17 cellular contexts compared by ENCODE assay signal in the genomic region with DNA sequence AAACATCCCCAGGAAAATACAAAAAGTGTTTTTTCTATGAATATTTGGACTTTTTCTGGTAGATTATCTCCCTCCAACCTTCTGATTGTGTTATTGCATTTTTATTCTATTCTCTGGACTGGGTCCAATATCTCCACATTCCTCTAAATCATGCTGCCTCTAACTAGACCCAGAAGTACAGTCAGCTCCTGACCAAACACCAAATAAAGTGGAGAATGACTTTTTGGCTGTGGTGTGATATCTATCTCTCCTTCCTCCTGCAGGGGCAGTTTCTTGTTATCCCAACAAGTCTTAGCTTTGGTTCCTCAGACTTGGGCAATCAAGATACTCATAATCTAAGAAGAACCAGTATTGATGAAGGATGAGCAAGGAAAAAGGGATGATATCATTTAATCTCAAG. TPM values are rescaled to one million over a fixed set of nuclear protein-coding genes. Genes with fewer than 3 reads are reported as not detected.
A peak's percentile ranks its signal among the peaks of the same experiment; 100 is the strongest.
DNase-seq lines count a peak whose midpoint lies in the region; TF ChIP-seq lines count a peak whose summit lies in the region.
"Had no signal": no experiment of that assay in that cellular context is flagged by ENCODE, and none has a peak within 500 bp of the region (broad histone marks: within the 10 kb centered on the region; RNA-seq: fewer than 3 reads in every experiment).

No MANE protein-coding gene starts in this region.

- H3K9me3 Mint-ChIP-seq in endothelial cell (ENCODE audit: unreplicated experiment): no peaks in the 10 kb centered on the region
- H3K9me3 Mint-ChIP-seq: natural killer cell treated with Interleukin-12 subunit alpha and Interleukin-12 subunit beta and Interleukin-15 and Interleukin-18, amount 100 ng/mL, for 72 hours; stimulated activated naive CD8-positive, alpha-beta T cell treated with anti-CD3 and anti-CD28 coated beads, Interleukin-15, amount 100 ng/mL, for 72 hours had no signal

- in situ Hi-C loops in ACHN (cut with HindIII; ENCODE audit: low pct_ligation_motif_present, low pct_unique_long_range_greater_than_20kb, low sequenced_read_pairs): no loop called here

- DNase-seq in ACHN (peak; percentile 32), HT1080 (ENCODE audit: low read depth) (peak; percentile 31), astrocyte of the hippocampus (ENCODE audit: low read depth, low spot score) (peak; percentile 76), fibroblast of the conjunctiva (ENCODE audit: low read depth) (peak; percentile 30), ureter (ENCODE audit: low spot score) (no peak), endothelial cell (ENCODE audit: low spot score) (no peak), amniotic stem cell (lab: John Stamatoyannopoulos, UW) (no peak)
- no peak for DNase-seq in stimulated activated naive CD4-positive, alpha-beta T cell treated with Interleukin-2 at 50 U/mL for 16 hours (lab: John Stamatoyannopoulos, UW)
- DNase-seq: activated effector memory CD4-positive, alpha-beta T cell treated with anti-CD3 and anti-CD28 coated beads, Interleukin-2, amount 50 U/mL, for 16 hours; body of pancreas; effector CD4-positive, alpha-beta T cell; foreskin melanocyte; stimulated activated CD4-positive, alpha-beta T cell treated with anti-CD3 and anti-CD28 coated beads, Interleukin-15, amount 100 ng/mL, for 24 hours; stimulated activated naive CD8-positive, alpha-beta T cell treated with anti-CD3 and anti-CD28 coated beads, Interleukin-15, amount 100 ng/mL, for 72 hours; T-helper 9 cell; uterus had no signal

- H3K36me3 Mint-ChIP-seq in endothelial cell (ENCODE audit: low read depth, unreplicated experiment): peaks cover 22% of the 10 kb centered on the region
- H3K36me3 Mint-ChIP-seq: natural killer cell treated with Interleukin-12 subunit alpha and Interleukin-12 subunit beta and Interleukin-15 and Interleukin-18, amount 100 ng/mL, for 72 hours had no signal

- H3K27me3 Mint-ChIP-seq in endothelial cell (ENCODE audit: unreplicated experiment): peaks cover 18% of the 10 kb centered on the region

- H3K4me1 Mint-ChIP-seq in endothelial cell (ENCODE audit: unreplicated experiment): peaks cover 28% of the 10 kb centered on the region

- H3K27ac Mint-ChIP-seq in endothelial cell (ENCODE audit: unreplicated experiment): no peak overlapping the region
- H3K27ac Mint-ChIP-seq: natural killer cell treated with Interleukin-12 subunit alpha and Interleukin-12 subunit beta and Interleukin-15 and Interleukin-18, amount 100 ng/mL, for 72 hours; stimulated activated naive CD8-positive, alpha-beta T cell treated with anti-CD3 and anti-CD28 coated beads, Interleukin-15, amount 100 ng/mL, for 72 hours had no signal

- H3K4me3 Mint-ChIP-seq in endothelial cell (ENCODE audit: unreplicated experiment): no peak overlapping the region
- H3K4me3 Mint-ChIP-seq: natural killer cell treated with Interleukin-12 subunit alpha and Interleukin-12 subunit beta and Interleukin-15 and Interleukin-18, amount 100 ng/mL, for 72 hours; stimulated activated naive CD8-positive, alpha-beta T cell treated with anti-CD3 and anti-CD28 coated beads, Interleukin-15, amount 100 ng/mL, for 72 hours had no signal

- TF ChIP-seq CTCF in endothelial cell (IDR thresholded peaks at IDR 0.05; ENCODE audit: unreplicated experiment): no peak

RNA-seq across cellular contexts. Expression of a gene that starts 3.2 kb away (rescaled TPM):
- 48.4 and 57.3 TPM in 2 replicates for total RNA-seq in HT1080 (2014; rRNA removed; shearing (Covaris generic))
- 99.5 and 135 TPM in 2 replicates for polyA plus RNA-seq in HT1080 (2015; cell fraction: cytosol; rRNA removed)
- polyA plus RNA-seq in HT1080 (2015; cell fraction: nucleus; rRNA removed): 113 and 114 TPM in 2 replicates
- total RNA-seq in ureter (55.0 TPM), endothelial cell (ENCODE audit: unreplicated experiment) (127 TPM)

Comparison
In these comparisons a context has a peak if more than half of its experiments do, and no peak if none do; other contexts are left out.
1. DNase-seq: peak in ACHN (single experiment), HT1080 (single experiment), astrocyte of the hippocampus (single experiment) and fibroblast of the conjunctiva (single experiment); none in ureter (single experiment), endothelial cell (single experiment), amniotic stem cell (single experiment) and stimulated activated naive CD4-positive, alpha-beta T cell treated with Interleukin-2 at 50 U/mL for 16 hours (single experiment).